ENCODE assay signal across 18 cellular contexts in the genomic region with DNA sequence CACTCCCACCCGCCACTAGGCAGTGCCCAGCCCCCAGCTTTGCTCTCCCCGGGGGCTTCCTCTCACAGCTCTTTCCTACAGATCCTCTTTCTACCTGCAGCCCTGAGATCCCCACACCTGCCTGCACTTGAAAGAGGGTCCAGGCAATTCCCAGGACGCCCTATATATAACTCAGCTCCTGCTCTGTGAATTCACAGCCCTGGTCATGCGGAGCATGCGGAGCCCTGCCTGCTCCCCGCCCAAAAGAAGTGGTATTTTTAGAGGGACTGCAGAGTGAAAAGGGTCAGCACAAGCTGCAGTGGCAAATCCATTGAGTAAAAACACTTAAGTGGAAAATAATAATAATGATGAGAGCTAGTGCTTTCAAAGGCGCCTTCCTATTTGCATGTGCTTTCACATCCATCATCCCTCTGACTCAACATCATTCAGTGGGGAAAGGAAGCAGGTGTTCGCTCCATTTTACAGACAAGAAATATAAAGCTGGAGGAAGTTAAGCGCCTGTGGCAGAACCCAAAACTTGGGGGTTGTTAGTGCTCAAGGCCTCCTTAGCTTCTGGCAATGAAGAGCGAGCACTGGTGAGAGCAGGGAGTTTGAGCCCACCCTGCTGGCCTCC.
DNase-seq lines count a peak whose midpoint lies in the region; ATAC-seq lines count a peak whose summit lies in the region.
"Had no signal": no experiment of that assay in that cellular context is flagged by ENCODE, and none has a peak within 500 bp of the region (broad histone marks: within the 10 kb centered on the region; RNA-seq: fewer than 3 reads in every experiment).

No MANE protein-coding gene starts in this region.

- peak; percentile 23 for ATAC-seq in activated T-helper 17 cell treated with anti-CD3 and anti-CD28 coated beads, Interleukin-2, amount 50 U/mL, for 72 hours (replicated peaks)
- ATAC-seq in HG02798 (IDR thresholded peaks at IDR 0.05; ENCODE audit: poor library complexity, unreplicated experiment): no peak
- ATAC-seq: sciatic nerve had no signal

- peaks cover 42% of the 10 kb centered on the region for H3K4me1 ChIP-seq in BLaER1
- H3K4me1 ChIP-seq: esophagus squamous epithelium had no signal

- H3K27me3 Mint-ChIP-seq in activated T-helper 17 cell treated with anti-CD3 and anti-CD28 coated beads, Interleukin-2, amount 50 U/mL, for 72 hours: peaks cover 3% of the 10 kb centered on the region

- peaks cover 11% of the 10 kb centered on the region for H3K9me3 ChIP-seq in BLaER1
- H3K9me3 ChIP-seq: esophagus squamous epithelium, MG63, neutrophil, thoracic aorta had no signal

- DNase-seq in DMS153 (lab: John Stamatoyannopoulos, UW) (peak; percentile 58), NCI-H1417 (lab: John Stamatoyannopoulos, UW) (peak; percentile 72 to 84 (median 73)), nucleus accumbens (lab: John Stamatoyannopoulos, UW) (no peak), germinal center (ENCODE audit: low spot score) (no peak)
- DNase-seq in effector CD8-positive, alpha-beta T cell (lab: John Stamatoyannopoulos, UW): no peak
- DNase-seq: activated gamma-delta T cell treated with Interleukin-2 at 50 U/mL for 16 hours, brain microvascular endothelial cell, dorsolateral prefrontal cortex, esophagus squamous epithelium, head of caudate nucleus, MG63 had no signal

- H3K27ac ChIP-seq in BLaER1: no peak overlapping the region
- H3K27ac ChIP-seq: brain microvascular endothelial cell, dorsolateral prefrontal cortex, esophagus squamous epithelium, neutrophil, thoracic aorta had no signal

- H3K36me3 ChIP-seq in BLaER1: no peaks in the 10 kb centered on the region
- H3K36me3 ChIP-seq: brain microvascular endothelial cell, esophagus squamous epithelium, MG63, neutrophil, thoracic aorta had no signal

- no peaks in the 10 kb centered on the region for H4K20me1 ChIP-seq in BLaER1

- no peak overlapping the region for H3K9ac ChIP-seq in BLaER1

- no peak overlapping the region for H3K4me3 ChIP-seq in BLaER1
- H3K4me3 ChIP-seq: dorsolateral prefrontal cortex, esophagus squamous epithelium, MG63, thoracic aorta had no signal

- H3K27ac Mint-ChIP-seq in activated T-helper 17 cell treated with anti-CD3 and anti-CD28 coated beads, Interleukin-2, amount 50 U/mL, for 72 hours: peak overlapping the region; percentile 76
- H3K27ac Mint-ChIP-seq: B cell had no signal

- peaks cover 13% of the 10 kb centered on the region for H3K4me1 Mint-ChIP-seq in activated T-helper 17 cell treated with anti-CD3 and anti-CD28 coated beads, Interleukin-2, amount 50 U/mL, for 72 hours
- H3K4me1 Mint-ChIP-seq: B cell had no signal

- no peak overlapping the region for H3K4me3 Mint-ChIP-seq in activated T-helper 17 cell treated with anti-CD3 and anti-CD28 coated beads, Interleukin-2, amount 50 U/mL, for 72 hours
- H3K4me3 Mint-ChIP-seq: B cell had no signal

- H3K27me3 ChIP-seq in BLaER1: no peaks in the 10 kb centered on the region
- H3K27me3 ChIP-seq: brain microvascular endothelial cell, dorsolateral prefrontal cortex, esophagus squamous epithelium, MG63, neutrophil had no signal

- H3K36me3 Mint-ChIP-seq in activated T-helper 17 cell treated with anti-CD3 and anti-CD28 coated beads, Interleukin-2, amount 50 U/mL, for 72 hours (ENCODE audit: low read depth): no peaks in the 10 kb centered on the region

- peak overlapping the region; percentile 52 for H3K4me2 ChIP-seq in BLaER1

- H3K9me3 Mint-ChIP-seq in activated T-helper 17 cell treated with anti-CD3 and anti-CD28 coated beads, Interleukin-2, amount 50 U/mL, for 72 hours: no peaks in the 10 kb centered on the region

Comparison
In these comparisons a context has a peak if more than half of its experiments do, and no peak if none do; other contexts are left out.
1. DNase-seq: peak in DMS153 (single experiment) and NCI-H1417 (3 of 3); none in nucleus accumbens (0 of 56), effector CD8-positive, alpha-beta T cell (single experiment) and germinal center (single experiment).